ENCODE assay signal across 26 cellular contexts in the genomic region with DNA sequence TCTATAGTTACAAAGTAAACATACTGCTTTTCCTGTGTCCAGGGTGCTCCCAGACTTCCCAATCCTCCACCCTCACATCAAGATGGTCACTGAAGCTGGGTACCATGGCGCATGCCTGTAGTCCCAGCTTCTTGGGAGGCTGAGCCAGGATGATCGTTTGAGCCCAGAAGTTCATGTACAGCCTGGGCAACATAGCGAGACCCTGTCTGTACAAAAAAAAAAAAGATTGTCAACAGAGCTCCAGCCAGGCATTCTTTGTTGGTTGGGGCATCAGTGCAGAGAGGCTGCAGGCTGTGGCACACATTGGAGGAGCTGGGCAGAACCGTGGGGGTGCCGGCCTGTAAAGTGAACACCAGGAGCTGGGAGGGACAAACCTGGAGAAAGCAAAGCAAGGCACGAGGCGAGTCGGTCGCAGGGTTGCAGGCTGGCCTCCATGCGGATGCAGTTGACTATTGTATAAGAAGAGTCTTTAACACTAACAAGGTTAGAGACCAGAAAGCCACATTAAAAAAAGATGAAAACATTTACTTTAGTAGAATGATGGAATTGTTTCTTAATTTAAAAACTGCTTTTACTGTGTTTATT. TPM values are rescaled to one million over a fixed set of nuclear protein-coding genes. Genes with fewer than 3 reads are reported as not detected.
"Had no signal": no experiment of that assay in that cellular context is flagged by ENCODE, and none has a peak within 500 bp of the region (broad histone marks: within the 10 kb centered on the region; RNA-seq: fewer than 3 reads in every experiment).

No MANE protein-coding gene starts in this region.

- H3K27ac ChIP-seq: coronary artery, dorsolateral prefrontal cortex, esophagus squamous epithelium, gastrocnemius medialis, heart right ventricle, left lung, lower lobe of right lung had no signal

- H3K4me1 Mint-ChIP-seq: naive thymus-derived CD4-positive, alpha-beta T cell had no signal

- H3K4me1 ChIP-seq: esophagus squamous epithelium, gastrocnemius medialis, heart right ventricle, left lung, lower lobe of right lung had no signal

- H3K27ac Mint-ChIP-seq: naive thymus-derived CD4-positive, alpha-beta T cell had no signal

- H3K27me3 ChIP-seq: gastrocnemius medialis, left lung had no signal

- H3K36me3 ChIP-seq: esophagus squamous epithelium, gastrocnemius medialis, heart right ventricle, left lung, lower lobe of right lung had no signal

- H3K9me3 ChIP-seq: esophagus squamous epithelium, gastrocnemius medialis, left lung, lower lobe of right lung had no signal

- H3K4me3 ChIP-seq: coronary artery, dorsolateral prefrontal cortex, esophagus squamous epithelium, gastrocnemius medialis, heart right ventricle, left lung, lower lobe of right lung had no signal

- ATAC-seq: gastrocnemius medialis; heart right ventricle; left cardiac atrium; left lung; left ventricle myocardium superior; lower lobe of right lung; naive thymus-derived CD4-positive, alpha-beta T cell had no signal

- DNase-seq: dermis blood vessel endothelial cell; dorsolateral prefrontal cortex; effector CD4-positive, alpha-beta T cell; effector memory CD4-positive, alpha-beta T cell; esophagus squamous epithelium; foreskin fibroblast; foreskin melanocyte; gastrocnemius medialis; glutamatergic neuron; head of caudate nucleus; heart right ventricle; hippocampal formation; left cardiac atrium; left lung; left ventricle myocardium superior; lower lobe of right lung; mesenchymal stem cell; midbrain; naive thymus-derived CD4-positive, alpha-beta T cell had no signal

- H3K4me3 Mint-ChIP-seq: naive thymus-derived CD4-positive, alpha-beta T cell had no signal

RNA-seq across cellular contexts. Expression of gene ACOXL, which starts 51.8 kb away (rescaled TPM):
- total RNA-seq: dermis blood vessel endothelial cell, endothelial cell of umbilical vein, esophagus squamous epithelium, gastrocnemius medialis, glomerular endothelial cell, heart right ventricle, lower leg skin, lung microvascular endothelial cell, mucosa of gallbladder had no signal
- polyA plus RNA-seq: endothelial cell of umbilical vein; esophagus; heart right ventricle; naive thymus-derived CD4-positive, alpha-beta T cell had no signal
